Comparison of ENCODE assay signal across 20 cellular contexts in genomic region chr20:4056880-4057279, GRCh38. TPM values are rescaled to one million over a fixed set of nuclear protein-coding genes. Genes with fewer than 3 reads are reported as not detected.
DNase-seq lines count a peak whose midpoint lies in the region; ATAC-seq, FAIRE-seq and TF ChIP-seq lines count a peak whose summit lies in the region.
"Had no signal": no experiment of that assay in that cellular context is flagged by ENCODE, and none has a peak within 500 bp of the region (broad histone marks: within the 10 kb centered on the region; RNA-seq: fewer than 3 reads in every experiment).

No MANE protein-coding gene starts in this region.

- no peak overlapping the region for H4K91ac ChIP-seq in IMR-90 (ENCODE audit: insufficient read depth, low read depth, low read length)

- peak overlapping the region in 6 of 11 experiments; percentile 11 to 42 (median 38); a peak in 10 of 22 replicates for H3K4me2 ChIP-seq in BLaER1 treated with 17β-estradiol and CSF1 and Interleukin-3, amounts not matched to agents 10 nM and 100 nM
- H3K4me2 ChIP-seq in IMR-90 (ENCODE audit: low read depth, low read length): no peak overlapping the region
- H3K4me2 ChIP-seq in keratinocyte (ENCODE audit: control insufficient read depth, extremely low read depth, insufficient read depth, low read depth, low read length): peak overlapping the region; percentile 57
- H3K4me2 ChIP-seq: PC-9 had no signal

- no peak for ATAC-seq in IMR-90 (ENCODE audit: low read depth)
- ATAC-seq: K562 had no signal

- intact Hi-C loops in IMR-90 (cut with micrococcal nuclease): no loop called here

- H2AFZ ChIP-seq in IMR-90 (replicated peaks; ENCODE audit: low read length, poor library complexity): no peak overlapping the region
- peak overlapping the region; percentile 81 for H2AFZ ChIP-seq in keratinocyte (ENCODE audit: control insufficient read depth, low read length)
- H2AFZ ChIP-seq: PC-9 had no signal

- POLR2A ChIA-PET in IMR-90 (lab: Charles Lee; ENCODE audit: unreplicated experiment): no interaction called here

- no peak overlapping the region for H3K4me3 ChIP-seq in BLaER1 treated with 17β-estradiol and CSF1 and Interleukin-3, amounts not matched to agents 10 nM and 100 nM
- H3K4me3 ChIP-seq in IMR-90 (ENCODE audit: insufficient read depth, low read depth, low read length) (no peak overlapping the region), coronary artery (no peak overlapping the region), keratinocyte (ENCODE audit: control insufficient read depth in 2 of 3, extremely low read depth in 1 of 3, insufficient read depth in 2 of 3, low read depth in 1 of 3, low read length in 3 of 3) (no peak overlapping the region)
- H3K4me3 ChIP-seq: K562, PC-9 had no signal

- no peak overlapping the region for H2AK5ac ChIP-seq in IMR-90 (ENCODE audit: low read depth, low read length)

- no peak overlapping the region for H3K27ac ChIP-seq in BLaER1 treated with 17β-estradiol and CSF1 and Interleukin-3, amounts not matched to agents 10 nM and 100 nM
- H3K27ac ChIP-seq in IMR-90 (ENCODE audit: insufficient read depth, low read length) (no peak overlapping the region), coronary artery (no peak overlapping the region), keratinocyte (ENCODE audit: control insufficient read depth, insufficient read depth, low read length) (no peak overlapping the region)
- H3K27ac ChIP-seq: C4-2B, PC-9 had no signal

- no peak overlapping the region for H2BK15ac ChIP-seq in IMR-90 (ENCODE audit: low read depth, low read length)

- H2BK5ac ChIP-seq in IMR-90 (ENCODE audit: low read depth, low read length, poor library complexity, severe bottlenecking): no peak overlapping the region

- H3K9me3 ChIP-seq in BLaER1 treated with 17β-estradiol and CSF1 and Interleukin-3, amounts not matched to agents 10 nM and 100 nM (replicated peaks in 1 of 11): no peaks in the 10 kb centered on the region
- H3K9me3 ChIP-seq in IMR-90 (ENCODE audit: control insufficient read depth, insufficient read depth, low read length) (no peaks in the 10 kb centered on the region), keratinocyte (ENCODE audit: control insufficient read depth, low read depth, low read length) (no peaks in the 10 kb centered on the region)

- CTCF ChIA-PET in IMR-90 (lab: Yijun Ruan, JAX): no interaction called here

- WGBS in IMR-90 (ENCODE audit: extremely low coverage in 2 of 2, insufficient read length in 1 of 2), 2 experiments: 72% methylated on average over 3 of the region's 5 CpGs; no CpG with 5 or more reads in 1 of the 2 experiments

- no peaks in the 10 kb centered on the region for H3K27me3 ChIP-seq in BLaER1 treated with 17β-estradiol and CSF1 and Interleukin-3, amounts not matched to agents 10 nM and 100 nM
- no peaks in the 10 kb centered on the region for H3K27me3 ChIP-seq in IMR-90 (ENCODE audit: control insufficient read depth, insufficient read depth, low read length)
- H3K27me3 ChIP-seq in keratinocyte (ENCODE audit: control insufficient read depth, extremely low read depth, insufficient read depth, low read length): no peaks in the 10 kb centered on the region

- H3K4ac ChIP-seq in IMR-90 (ENCODE audit: low read depth, low read length): no peak overlapping the region; the same call in 1 of the 2 replicates

- H2BK120ac ChIP-seq in IMR-90 (ENCODE audit: low read depth, low read length): no peak overlapping the region

- in situ Hi-C loops in IMR-90 (cut with MboI; ENCODE audit: low sequenced_read_pairs): no loop called here

- H3K79me2 ChIP-seq in keratinocyte (ENCODE audit: control insufficient read depth, insufficient read depth, low read length): no peaks in the 10 kb centered on the region

- no peak overlapping the region for H3K56ac ChIP-seq in IMR-90 (ENCODE audit: extremely low read depth, insufficient read depth, low read length)

- BruUV-seq in IMR-90 (replicated peaks; lab: Mats Ljungman, UMichigan): no TSS peak

- FAIRE-seq in keratinocyte (lab: Jason Lieb, UNC): no peak
- FAIRE-seq: GM12892, H54, K562 had no signal

- no peak overlapping the region for H3K23ac ChIP-seq in IMR-90 (ENCODE audit: low read depth, low read length)

- H2BK20ac ChIP-seq in IMR-90 (ENCODE audit: low read depth, low read length): peak overlapping the region; percentile 48; the same call in 1 of the 2 replicates

- TF ChIP-seq RAD21 in IMR-90 (IDR thresholded peaks at IDR 0.05; ENCODE audit: low read length): no peak

- no peak overlapping the region for H3K9ac ChIP-seq in BLaER1 treated with 17β-estradiol and CSF1 and Interleukin-3, amounts not matched to agents 10 nM and 100 nM
- H3K9ac ChIP-seq in IMR-90 (ENCODE audit: low read depth, low read length): no peak overlapping the region
- no peak overlapping the region for H3K9ac ChIP-seq in keratinocyte (ENCODE audit: control insufficient read depth, extremely low read depth, insufficient read depth, low read length)

- H3K9me1 ChIP-seq in IMR-90 (ENCODE audit: insufficient read depth, low read length): no peaks in the 10 kb centered on the region; the same call in 1 of the 2 replicates
- no peaks in the 10 kb centered on the region for H3K9me1 ChIP-seq in keratinocyte (ENCODE audit: control insufficient read depth, extremely low read depth, insufficient read depth, low read length)

- DNase-seq in IMR-90 (no peak), coronary artery (ENCODE audit: low spot score) (peak; percentile 11), keratinocyte (ENCODE audit: low read depth, low spot score) (no peak), anterior cingulate cortex (lab: John Stamatoyannopoulos, UW) (no peak), HCEC 1CT (no peak), HuH-7.5 (ENCODE audit: low spot score) (no peak)
- DNase-seq: ACHN, DMS79, HFFc6, NCI-H1436, NCI-H1930, NCI-H226, NCI-H524, NCI-H82, PC-9 had no signal

- H3K14ac ChIP-seq in IMR-90 (replicated peaks; ENCODE audit: low read depth, low read length): no peak overlapping the region

- no peak overlapping the region for H3K18ac ChIP-seq in IMR-90 (ENCODE audit: low read depth, low read length)

- dilution Hi-C loops in IMR-90 (cut with HindIII; ENCODE audit: low sequenced_read_pairs, unreplicated experiment) (no loop called here), keratinocyte (cut with MboI; ENCODE audit: extremely low pct_ligation_motif_present, low sequenced_read_pairs) (no loop called here)

- peaks cover 30 to 51% (median 41%) of the 10 kb centered on the region in 10 experiments for H3K4me1 ChIP-seq in BLaER1 treated with 17β-estradiol and CSF1 and Interleukin-3, amounts not matched to agents 10 nM and 100 nM
- H3K4me1 ChIP-seq in IMR-90 (ENCODE audit: control insufficient read depth, insufficient read depth, low read length) (peaks cover 5% of the 10 kb centered on the region), keratinocyte (ENCODE audit: control insufficient read depth, extremely low read depth, insufficient read depth, low read length) (peaks cover 20% of the 10 kb centered on the region)

- no peak for TF ChIP-seq CTCF in IMR-90 (conservative IDR thresholded peaks at IDR 0.05; ENCODE audit: low read depth, low read length)
- TF ChIP-seq CTCF in coronary artery (IDR thresholded peaks at IDR 0.05): no peak
- no peak for TF ChIP-seq CTCF in keratinocyte (optimal IDR thresholded peaks at IDR 0.05 in 1 of 3, IDR thresholded peaks at IDR 0.05 in 1 of 3, conservative IDR thresholded peaks at IDR 0.05 in 1 of 3; ENCODE audit: extremely low read depth in 1 of 3, insufficient read depth in 2 of 3, low read length in 3 of 3)

- H3K79me1 ChIP-seq in IMR-90 (ENCODE audit: low read depth in 1 of 2, low read length in 2 of 2): no peaks in the 10 kb centered on the region

- TF ChIP-seq POLR2A in IMR-90 (IDR thresholded peaks at IDR 0.05; ENCODE audit: low read depth, low read length): no peak

- H2AK9ac ChIP-seq in IMR-90 (replicated peaks; ENCODE audit: low read depth, low read length, poor library complexity): no peak overlapping the region

- no peaks in the 10 kb centered on the region for H4K20me1 ChIP-seq in BLaER1 treated with 17β-estradiol and CSF1 and Interleukin-3, amounts not matched to agents 10 nM and 100 nM
- H4K20me1 ChIP-seq in IMR-90 (ENCODE audit: insufficient read depth, low read length) (no peaks in the 10 kb centered on the region), keratinocyte (ENCODE audit: control insufficient read depth, extremely low read depth, insufficient read depth, low read length) (no peaks in the 10 kb centered on the region)

- H4K5ac ChIP-seq in IMR-90 (ENCODE audit: low read depth, low read length): no peak overlapping the region

- no peaks in the 10 kb centered on the region for H3K36me3 ChIP-seq in BLaER1 treated with 17β-estradiol and CSF1 and Interleukin-3, amounts not matched to agents 10 nM and 100 nM
- no peaks in the 10 kb centered on the region for H3K36me3 ChIP-seq in IMR-90 (ENCODE audit: control insufficient read depth, insufficient read depth, low read length)
- no peaks in the 10 kb centered on the region for H3K36me3 ChIP-seq in keratinocyte (ENCODE audit: control insufficient read depth in 2 of 2, extremely low read depth in 1 of 2, insufficient read depth in 2 of 2, low read length in 2 of 2)

- H4K8ac ChIP-seq in IMR-90 (ENCODE audit: low read depth in 2 of 2, low read length in 2 of 2): no peak overlapping the region

TF ChIP-seq in IMR-90, 13 proteins besides CTCF, POLR2A, EP300 and RAD21 (continues in another document):
- no peak for TF ChIP-seq MAZ (IDR thresholded peaks at IDR 0.05; ENCODE audit: borderline replicate concordance, low read depth, low read length)
- no peak for TF ChIP-seq FOS (IDR thresholded peaks at IDR 0.05; ENCODE audit: low read depth, low read length)
- TF ChIP-seq CHD1 (IDR thresholded peaks at IDR 0.05; ENCODE audit: low read depth, low read length): no peak
- TF ChIP-seq MXI1 (IDR thresholded peaks at IDR 0.05; ENCODE audit: borderline replicate concordance, low read depth, low read length): no peak

RNA-seq across cellular contexts. Expression of gene RNF24, which starts 41.5 kb away (rescaled TPM):
- 11.3 and 12.5 TPM in 2 replicates for total RNA-seq in IMR-90 (2012; rRNA removed)
- polyA plus RNA-seq in IMR-90 (2012; rRNA removed): 9.1 and 11.3 TPM in 2 replicates
- 6.6 and 7.3 TPM in 2 replicates for polyA plus RNA-seq in IMR-90 (2012; cell fraction: cytosol; rRNA removed)
- 6.4 and 11.0 TPM in 2 replicates for polyA plus RNA-seq in IMR-90 (2012; cell fraction: nucleus; rRNA removed; ENCODE audit: low replicate concordance)
- polyA plus RNA-seq in keratinocyte: 3.9 to 7.8 TPM (median 5.5 TPM) in 3 replicates
- polyA plus RNA-seq in keratinocyte (2011; ENCODE audit: low read depth): 2.0 TPM
- polyA plus RNA-seq in keratinocyte (2011; cell fraction: cytosol; rRNA removed): 5.9 and 6.7 TPM in 2 replicates
- 8.1 and 10.0 TPM in 2 replicates for polyA plus RNA-seq in keratinocyte (2011; cell fraction: nucleus; rRNA removed)
- 8.4 and 9.9 TPM in 2 replicates for polyA plus RNA-seq in keratinocyte (2012; ENCODE audit: low replicate concordance)
- polyA minus RNA-seq in keratinocyte: 4.0 to 9.7 TPM (median 6.9 TPM) in 3 replicates
- 5.6 TPM for polyA minus RNA-seq in keratinocyte (2011; cell fraction: cytosol; rRNA and poly(A)+ RNA removed)
- polyA minus RNA-seq in keratinocyte (2011; cell fraction: nucleus; rRNA and poly(A)+ RNA removed): 5.9 and 10.4 TPM in 2 replicates
